ENCODE assay signal across 10 cellular contexts in genomic region chr13:80037505-80037888, GRCh38.
A peak's percentile ranks its signal among the peaks of the same experiment; 100 is the strongest.
DNase-seq lines count a peak whose midpoint lies in the region; ATAC-seq and TF ChIP-seq lines count a peak whose summit lies in the region.
"Had no signal": no experiment of that assay in that cellular context is flagged by ENCODE, and none has a peak within 500 bp of the region (broad histone marks: within the 10 kb centered on the region; RNA-seq: fewer than 3 reads in every experiment).

No MANE protein-coding gene starts in this region.

- DNase-seq in astrocyte of the cerebellum (ENCODE audit: low read depth): peak; percentile 35
- DNase-seq in osteoblast (ENCODE audit: insufficient read length, low spot score, missing footprints): peak; percentile 56
- DNase-seq in left colon: no peak
- DNase-seq in heart right ventricle: no peak
- no peak for DNase-seq in thyroid gland
- DNase-seq: activated CD8-positive, alpha-beta memory T cell treated with anti-CD3 and anti-CD28 coated beads, Interleukin-2, amount 10 ng/mL, durations not matched to agents 7 days and 5 days; NCI-H2171 had no signal

- in situ Hi-C loops in astrocyte of the cerebellum (cut with HindIII; ENCODE audit: low sequenced_read_pairs): no loop called here

- 86 to 95% methylated on average over 2 of the region's 2 CpGs for WGBS in heart right ventricle, 2 donors
- WGBS in thyroid gland, 2 donors: 92 to 97% methylated on average over 2 of the region's 2 CpGs

- H3K4me3 ChIP-seq in astrocyte of the cerebellum (ENCODE audit: low read depth, low read length): no peak overlapping the region
- no peak overlapping the region for H3K4me3 ChIP-seq in osteoblast (ENCODE audit: insufficient read depth, low read length)
- H3K4me3 ChIP-seq in heart right ventricle: no peak overlapping the region
- no peak overlapping the region for H3K4me3 ChIP-seq in thyroid gland (replicated peaks in 1 of 3)

- H3K36me3 ChIP-seq in osteoblast (ENCODE audit: insufficient read depth, low read length) (no peaks in the 10 kb centered on the region), heart right ventricle (no peaks in the 10 kb centered on the region), thyroid gland (no peaks in the 10 kb centered on the region)

- ATAC-seq in GM18858 (IDR thresholded peaks at IDR 0.05; ENCODE audit: unreplicated experiment) (peak; percentile 52), HG03097 (IDR thresholded peaks at IDR 0.05; ENCODE audit: low FRiP score, unreplicated experiment) (peak; percentile 66), left colon (no peak), HG02759 (IDR thresholded peaks at IDR 0.05; ENCODE audit: unreplicated experiment) (no peak), heart right ventricle (no peak)
- ATAC-seq: activated CD8-positive, alpha-beta memory T cell treated with anti-CD3 and anti-CD28 coated beads, Interleukin-2, amount 10 ng/mL, durations not matched to agents 7 days and 5 days had no signal

- H3K27ac ChIP-seq in osteoblast (ENCODE audit: low read depth, low read length): peak overlapping the region; percentile 69
- peak overlapping the region in 1 of 10 donors; percentile 54 for H3K27ac ChIP-seq in heart right ventricle
- H3K27ac ChIP-seq in thyroid gland: no peak overlapping the region

- TF ChIP-seq CTCF in astrocyte of the cerebellum (IDR thresholded peaks at IDR 0.05; ENCODE audit: low read depth, low read length, missing control alignments) (no peak), osteoblast (IDR thresholded peaks at IDR 0.05; ENCODE audit: extremely low read depth, low read depth, low read length) (no peak), heart right ventricle (IDR thresholded peaks at IDR 0.05) (no peak), thyroid gland (IDR thresholded peaks at IDR 0.05) (no peak)

- H3K27me3 ChIP-seq in osteoblast (ENCODE audit: insufficient read depth, low read length): no peaks in the 10 kb centered on the region
- H3K27me3 ChIP-seq in heart right ventricle: no peaks in the 10 kb centered on the region
- H3K27me3 ChIP-seq in thyroid gland: no peaks in the 10 kb centered on the region

- intact Hi-C loops in left colon (cut with DNase I, micrococcal nuclease) (no loop called here), heart right ventricle (cut with DNase I) (loop anchor here in 1 of 10 donors (10.0 kb wide), 1 partner anchor 87 kb away; no protein-coding TSS in a partner anchor), thyroid gland (cut with DNase I) (no loop called here)

- H3K4me1 ChIP-seq in osteoblast (ENCODE audit: insufficient read depth, low read length) (peaks cover 28% of the 10 kb centered on the region), heart right ventricle (peaks cover 0 to 36% (median 0%) of the 10 kb centered on the region in 9 donors), thyroid gland (no peaks in the 10 kb centered on the region)

- H3K4me2 ChIP-seq in osteoblast (ENCODE audit: insufficient read depth, low read length): peak overlapping the region; percentile 11

- H4K20me1 ChIP-seq in osteoblast (ENCODE audit: insufficient read depth, low read length): no peaks in the 10 kb centered on the region

- no peaks in the 10 kb centered on the region for H3K79me2 ChIP-seq in osteoblast (ENCODE audit: insufficient read depth, low read length)

- no peak for TF ChIP-seq POLR2A in thyroid gland (IDR thresholded peaks at IDR 0.05)

- no peak overlapping the region for H2AFZ ChIP-seq in osteoblast (ENCODE audit: low read length)

- no peaks in the 10 kb centered on the region for H3K9me3 ChIP-seq in osteoblast (ENCODE audit: low read depth, low read length)
- H3K9me3 ChIP-seq in heart right ventricle: no peaks in the 10 kb centered on the region
- no peaks in the 10 kb centered on the region for H3K9me3 ChIP-seq in thyroid gland

Comparison
In these comparisons a context has a peak if more than half of its experiments do, and no peak if none do; other contexts are left out.
1. ATAC-seq: peak in GM18858 (single experiment) and HG03097 (single experiment); none in left colon (single experiment), HG02759 (single experiment) and heart right ventricle (0 of 8).
2. DNase-seq: peak in astrocyte of the cerebellum (single experiment) and osteoblast (single experiment); none in left colon (0 of 2), heart right ventricle (0 of 2) and thyroid gland (0 of 2).